Comparison of ENCODE assay signal across 9 cellular contexts in the genomic region with DNA sequence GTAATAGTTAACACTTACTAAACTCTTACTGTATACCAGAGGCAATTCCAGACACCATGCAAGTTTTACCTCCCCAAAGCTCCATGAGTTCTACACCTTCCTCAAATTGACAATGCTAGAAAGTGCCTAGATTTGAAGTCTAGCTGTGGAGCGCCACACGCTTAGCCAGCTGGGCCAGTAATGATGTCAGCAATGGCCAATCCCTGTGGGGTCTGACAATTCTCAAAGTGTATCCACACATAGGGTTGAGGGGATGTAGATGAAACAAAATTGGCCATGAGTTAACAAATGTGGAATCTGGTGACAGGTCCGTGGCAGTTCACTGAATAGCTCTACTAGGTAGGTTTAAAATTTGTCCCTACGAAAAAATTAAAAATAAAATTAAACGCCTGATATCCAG. TPM values are rescaled to one million over a fixed set of nuclear protein-coding genes. Genes with fewer than 3 reads are reported as not detected.
A peak's percentile ranks its signal among the peaks of the same experiment; 100 is the strongest.
DNase-seq lines count a peak whose midpoint lies in the region; ATAC-seq and TF ChIP-seq lines count a peak whose summit lies in the region.
"Had no signal": no experiment of that assay in that cellular context is flagged by ENCODE, and none has a peak within 500 bp of the region (broad histone marks: within the 10 kb centered on the region; RNA-seq: fewer than 3 reads in every experiment).

No MANE protein-coding gene starts in this region.

- peak overlapping the region; percentile 75 for H3K4me3 ChIP-seq in WI38 (ENCODE audit: low read depth, low read length)
- peak overlapping the region; percentile 76 for H3K4me3 ChIP-seq in fibroblast of pulmonary artery (replicated peaks; ENCODE audit: low read depth, low read length)
- peak overlapping the region; percentile 95 to 99 for H3K4me3 ChIP-seq in stomach smooth muscle (ENCODE audit: low read length in 2 of 2)

- no peaks in the 10 kb centered on the region for H3K27me3 ChIP-seq in stomach smooth muscle (ENCODE audit: control insufficient read depth in 1 of 2, insufficient read depth in 2 of 2, low read length in 2 of 2)

- no peak for DNase-seq in activated T-cell treated with anti-CD3 and anti-CD28 coated beads, Interleukin-2, amount 50 U/mL, for 72 hours
- DNase-seq in activated T-cell treated with anti-CD3 and anti-CD28 coated beads, Interleukin-2, amount 50 U/mL, for 48 hours, result no peak
- DNase-seq in fibroblast of pulmonary artery (ENCODE audit: low read depth) (no peak), ecto neural progenitor cell (ENCODE audit: low spot score) (no peak), OCI-M2 (lab: John Stamatoyannopoulos, UW; ENCODE audit: unreplicated experiment) (no peak), UCSD-AML1 (lab: John Stamatoyannopoulos, UW; ENCODE audit: unreplicated experiment) (no peak)
- DNase-seq: effector CD4-positive, alpha-beta T cell had no signal

- H3K27ac Mint-ChIP-seq in activated T-cell treated with anti-CD3 and anti-CD28 coated beads, Interleukin-2, amount 50 U/mL, for 72 hours, result no peak overlapping the region

- TF ChIP-seq CTCF in WI38 (IDR thresholded peaks at IDR 0.05; ENCODE audit: low read depth, low read length), result no peak
- no peak for TF ChIP-seq CTCF in fibroblast of pulmonary artery (IDR thresholded peaks at IDR 0.05; ENCODE audit: low read length, missing control alignments)

- no peaks in the 10 kb centered on the region for H3K36me3 ChIP-seq in stomach smooth muscle (ENCODE audit: control insufficient read depth in 2 of 2, insufficient read depth in 2 of 2, low read length in 2 of 2)

- no peak for ATAC-seq in activated T-cell treated with anti-CD3 and anti-CD28 coated beads, Interleukin-2, amount 50 U/mL, for 72 hours (replicated peaks in 1 of 2)

- peak overlapping the region; percentile 97 to 100 for H3K4me3 Mint-ChIP-seq in activated T-cell treated with anti-CD3 and anti-CD28 coated beads, Interleukin-2, amount 50 U/mL, for 72 hours

- H3K27me3 Mint-ChIP-seq in activated T-cell treated with anti-CD3 and anti-CD28 coated beads, Interleukin-2, amount 50 U/mL, for 72 hours (ENCODE audit: low read depth), result peaks cover 7% of the 10 kb centered on the region

- H3K9me3 Mint-ChIP-seq in activated T-cell treated with anti-CD3 and anti-CD28 coated beads, Interleukin-2, amount 50 U/mL, for 72 hours, result peaks cover 0 to 2% of the 10 kb centered on the region in 2 donors

- H3K9ac ChIP-seq in stomach smooth muscle (ENCODE audit: low read length in 2 of 2), result peak overlapping the region; percentile 94 to 99

- peaks cover 3 to 7% of the 10 kb centered on the region in 2 donors for H3K36me3 Mint-ChIP-seq in activated T-cell treated with anti-CD3 and anti-CD28 coated beads, Interleukin-2, amount 50 U/mL, for 72 hours (ENCODE audit: insufficient read depth in 2 of 2)

- H3K9me3 ChIP-seq in stomach smooth muscle (ENCODE audit: control insufficient read depth in 2 of 2, low read length in 2 of 2), result no peaks in the 10 kb centered on the region

- peaks cover 16% of the 10 kb centered on the region for H3K4me1 Mint-ChIP-seq in activated T-cell treated with anti-CD3 and anti-CD28 coated beads, Interleukin-2, amount 50 U/mL, for 72 hours (ENCODE audit: low read depth)

- peaks cover 15% of the 10 kb centered on the region for H3K4me1 ChIP-seq in stomach smooth muscle (ENCODE audit: control insufficient read depth, insufficient read depth, low read length)

- H3K27ac ChIP-seq in stomach smooth muscle (ENCODE audit: low read length), result no peak overlapping the region

RNA-seq across cellular contexts. Expression of a gene that starts 1.3 kb away (rescaled TPM):
- 10 to 100 TPM; 12.4 to 16.4 TPM for total RNA-seq in activated T-cell treated with anti-CD3 and anti-CD28 coated beads, Interleukin-2, amount 50 U/mL, for 72 hours

RNA-seq across cellular contexts. Expression of a gene that starts 28.9 kb away (rescaled TPM):
- not detected for total RNA-seq in activated T-cell treated with anti-CD3 and anti-CD28 coated beads, Interleukin-2, amount 50 U/mL, for 72 hours

RNA-seq across cellular contexts. Expression of a gene that starts 36.9 kb away (rescaled TPM):
- total RNA-seq in activated T-cell treated with anti-CD3 and anti-CD28 coated beads, Interleukin-2, amount 50 U/mL, for 72 hours, result 100 to 1,000 TPM; 286 to 329 TPM
